Comparison of ENCODE assay signal across 9 cellular contexts in genomic region chr4:55435136-55435535, GRCh38. TPM values are rescaled to one million over a fixed set of nuclear protein-coding genes. Genes with fewer than 3 reads are reported as not detected.
DNase-seq lines count a peak whose midpoint lies in the region; ATAC-seq and TF ChIP-seq lines count a peak whose summit lies in the region.
"Had no signal": no experiment of that assay in that cellular context is flagged by ENCODE, and none has a peak within 500 bp of the region (broad histone marks: within the 10 kb centered on the region; RNA-seq: fewer than 3 reads in every experiment).

No MANE protein-coding gene starts in this region.

- no peak overlapping the region for H3K27ac ChIP-seq in SK-N-SH (ENCODE audit: low read depth in 2 of 2, low read length in 1 of 2)
- H3K27ac ChIP-seq: KMS-11 had no signal

- no peaks in the 10 kb centered on the region for H3K27me3 ChIP-seq in SK-N-SH (ENCODE audit: insufficient read depth)
- H3K27me3 ChIP-seq in MG63, result no peaks in the 10 kb centered on the region

- H3K9me3 ChIP-seq in SK-N-SH (no peaks in the 10 kb centered on the region), MG63 (no peaks in the 10 kb centered on the region)

- DNase-seq in EL (peak; percentile 19), SK-N-SH (no peak), fibroblast of gingiva (ENCODE audit: low read depth) (peak; percentile 54), dedifferentiated amniotic fluid mesenchymal stem cell (ENCODE audit: extremely low spot score) (no peak), MG63 (no peak)
- peak; percentile 17 for DNase-seq in stimulated activated naive B cell treated with anti-CD40 and anti-IgM and Interleukin-4, amounts not matched to agents 10 μg/mL and 1 μg/mL and 100 μg/mL, for 72 hours

- no peaks in the 10 kb centered on the region; a peak in 2 of 4 replicates for H3K4me1 ChIP-seq in SK-N-SH (ENCODE audit: control insufficient read depth in 1 of 2, insufficient read depth in 2 of 2, low read depth in 1 of 2, low read length in 1 of 2)

- peaks cover 26 to 41% of the 10 kb centered on the region in 2 donors for H3K36me3 Mint-ChIP-seq in stimulated activated naive B cell treated with anti-CD40 and anti-IgM and Interleukin-4, amounts not matched to agents 10 μg/mL and 1 μg/mL and 100 μg/mL, for 72 hours

- peaks cover 36% of the 10 kb centered on the region for H3F3A ChIP-seq in SK-N-SH (replicated peaks; ENCODE audit: insufficient read depth)

- H3K4me2 ChIP-seq in SK-N-SH, result no peak overlapping the region
- H3K4me2 ChIP-seq: KMS-11 had no signal

- peak; percentile 66 for ATAC-seq in GM21576 (IDR thresholded peaks at IDR 0.05; ENCODE audit: unreplicated experiment)
- peak; percentile 90 to 97 for ATAC-seq in stimulated activated naive B cell treated with anti-CD40 and anti-IgM and Interleukin-4, amounts not matched to agents 10 μg/mL and 1 μg/mL and 100 μg/mL, for 72 hours (replicated peaks)
- ATAC-seq in HG03457 (IDR thresholded peaks at IDR 0.05; ENCODE audit: unreplicated experiment), result no peak

- POLR2A ChIA-PET in SK-N-SH (lab: Yijun Ruan, JAX), result no interaction called here

- H3K4me3 Mint-ChIP-seq in stimulated activated naive B cell treated with anti-CD40 and anti-IgM and Interleukin-4, amounts not matched to agents 10 μg/mL and 1 μg/mL and 100 μg/mL, for 72 hours, result peak overlapping the region in 1 of 2 donors; percentile 4

- WGBS in SK-N-SH (ENCODE audit: low lambda C conversion rate), result 100% methylated on average over 3 of the region's 3 CpGs

- peak overlapping the region; percentile 25 for H3K27ac Mint-ChIP-seq in stimulated activated naive B cell treated with anti-CD40 and anti-IgM and Interleukin-4, amounts not matched to agents 10 μg/mL and 1 μg/mL and 100 μg/mL, for 72 hours

- CTCF ChIA-PET in SK-N-SH (lab: Yijun Ruan, JAX), result interaction anchor here (1.6 to 1.7 kb wide), 3 partner anchors 10 to 40 kb away, joined by 4 to 6 read pairs (median 4); partner anchors contain the start of gene TMEM165

- no peak overlapping the region for H3K4me3 ChIP-seq in SK-N-SH (ENCODE audit: low read depth in 2 of 2, low read length in 1 of 2)
- H3K4me3 ChIP-seq in MG63, result no peak overlapping the region

- H3K9ac ChIP-seq in SK-N-SH, result no peak overlapping the region
- H3K9ac ChIP-seq: KMS-11 had no signal

- H4K20me1 ChIP-seq in SK-N-SH (ENCODE audit: insufficient read depth), result no peaks in the 10 kb centered on the region

- H3K79me2 ChIP-seq in SK-N-SH (ENCODE audit: insufficient read depth), result peaks cover 23% of the 10 kb centered on the region; the same call in 1 of the 2 replicates

- no peaks in the 10 kb centered on the region for H3K27me3 Mint-ChIP-seq in stimulated activated naive B cell treated with anti-CD40 and anti-IgM and Interleukin-4, amounts not matched to agents 10 μg/mL and 1 μg/mL and 100 μg/mL, for 72 hours

- H2AFZ ChIP-seq in SK-N-SH (ENCODE audit: low read depth), result no peak overlapping the region

- TF ChIP-seq RAD21 in SK-N-SH (IDR thresholded peaks at IDR 0.05; ENCODE audit: low read length), result no peak

- H3K36me3 ChIP-seq in SK-N-SH (replicated peaks in 1 of 2; ENCODE audit: control insufficient read depth in 1 of 2, insufficient read depth in 2 of 2, low read length in 1 of 2), result peaks cover 65 to 91% of the 10 kb centered on the region in 2 experiments
- peaks cover 23% of the 10 kb centered on the region for H3K36me3 ChIP-seq in MG63

- H3K9me3 Mint-ChIP-seq in stimulated activated naive B cell treated with anti-CD40 and anti-IgM and Interleukin-4, amounts not matched to agents 10 μg/mL and 1 μg/mL and 100 μg/mL, for 72 hours, result no peaks in the 10 kb centered on the region

- H3K4me1 Mint-ChIP-seq in stimulated activated naive B cell treated with anti-CD40 and anti-IgM and Interleukin-4, amounts not matched to agents 10 μg/mL and 1 μg/mL and 100 μg/mL, for 72 hours, result peaks cover 7 to 8% of the 10 kb centered on the region in 2 donors

- TF ChIP-seq CTCF in SK-N-SH (IDR thresholded peaks at IDR 0.05), result peak; percentile 49

- H3K9me2 ChIP-seq in SK-N-SH, result no peaks in the 10 kb centered on the region

- no peak for TF ChIP-seq EP300 in SK-N-SH (IDR thresholded peaks at IDR 0.05; ENCODE audit: borderline replicate concordance in 1 of 2, low read depth in 1 of 2, low read length in 1 of 2)

TF ChIP-seq in SK-N-SH, 30 proteins besides CTCF, POLR2A, EP300 and RAD21:
- TF ChIP-seq EZH2phosphoT487 (IDR thresholded peaks at IDR 0.05; ENCODE audit: borderline replicate concordance, low read depth) (no peak), USF1 (IDR thresholded peaks at IDR 0.05; ENCODE audit: borderline replicate concordance, low read depth) (no peak), TEAD4 (IDR thresholded peaks at IDR 0.05; ENCODE audit: borderline replicate concordance, insufficient read depth) (no peak), YY1 (IDR thresholded peaks at IDR 0.05; ENCODE audit: low read depth) (no peak), REST (IDR thresholded peaks at IDR 0.05; ENCODE audit: low read depth, low read length) (no peak), TCF12 (IDR thresholded peaks at IDR 0.05) (no peak), GATA2 (CRISPR knock-in tag; IDR thresholded peaks at IDR 0.05) (no peak), FOSL2 (IDR thresholded peaks at IDR 0.05; ENCODE audit: borderline replicate concordance, low read depth) (no peak), PBX3 (IDR thresholded peaks at IDR 0.05) (no peak), TAF1 (IDR thresholded peaks at IDR 0.05; ENCODE audit: borderline replicate concordance, low read depth, low read length) (no peak), MAX (IDR thresholded peaks at IDR 0.05; ENCODE audit: low read depth) (no peak), MEF2A (IDR thresholded peaks at IDR 0.05; ENCODE audit: borderline replicate concordance, low read depth) (no peak), SIN3A (IDR thresholded peaks at IDR 0.05; ENCODE audit: borderline replicate concordance, low read depth, low read length) (no peak), MXI1 (IDR thresholded peaks at IDR 0.05; ENCODE audit: low read depth, low read length) (no peak)

RNA-seq across cellular contexts. Expression of gene TMEM165, which starts 39.4 kb away (rescaled TPM):
- 58.6 and 89.2 TPM in 2 replicates for polyA plus RNA-seq in SK-N-SH (2012; rRNA removed)
- polyA plus RNA-seq in SK-N-SH (2012; cell fraction: cytosol; rRNA removed), result 75.8 and 85.3 TPM in 2 replicates
- 70.8 and 135 TPM in 2 replicates for polyA plus RNA-seq in SK-N-SH (2012; cell fraction: nucleus; rRNA removed)
- total RNA-seq in MG63 (2014; rRNA removed; shearing (Covaris generic); ENCODE audit: low replicate concordance), result 92.4 and 122 TPM in 2 replicates

Comparison
In these comparisons a context has a peak if more than half of its experiments do, and no peak if none do; other contexts are left out.
1. DNase-seq: peak in EL (single experiment), fibroblast of gingiva (single experiment) and stimulated activated naive B cell treated with anti-CD40 and anti-IgM and Interleukin-4, amounts not matched to agents 10 μg/mL and 1 μg/mL and 100 μg/mL, for 72 hours (single experiment); none in SK-N-SH (single experiment), dedifferentiated amniotic fluid mesenchymal stem cell (single experiment) and MG63 (single experiment).